13 cellular contexts compared by ENCODE assay signal in the genomic region with DNA sequence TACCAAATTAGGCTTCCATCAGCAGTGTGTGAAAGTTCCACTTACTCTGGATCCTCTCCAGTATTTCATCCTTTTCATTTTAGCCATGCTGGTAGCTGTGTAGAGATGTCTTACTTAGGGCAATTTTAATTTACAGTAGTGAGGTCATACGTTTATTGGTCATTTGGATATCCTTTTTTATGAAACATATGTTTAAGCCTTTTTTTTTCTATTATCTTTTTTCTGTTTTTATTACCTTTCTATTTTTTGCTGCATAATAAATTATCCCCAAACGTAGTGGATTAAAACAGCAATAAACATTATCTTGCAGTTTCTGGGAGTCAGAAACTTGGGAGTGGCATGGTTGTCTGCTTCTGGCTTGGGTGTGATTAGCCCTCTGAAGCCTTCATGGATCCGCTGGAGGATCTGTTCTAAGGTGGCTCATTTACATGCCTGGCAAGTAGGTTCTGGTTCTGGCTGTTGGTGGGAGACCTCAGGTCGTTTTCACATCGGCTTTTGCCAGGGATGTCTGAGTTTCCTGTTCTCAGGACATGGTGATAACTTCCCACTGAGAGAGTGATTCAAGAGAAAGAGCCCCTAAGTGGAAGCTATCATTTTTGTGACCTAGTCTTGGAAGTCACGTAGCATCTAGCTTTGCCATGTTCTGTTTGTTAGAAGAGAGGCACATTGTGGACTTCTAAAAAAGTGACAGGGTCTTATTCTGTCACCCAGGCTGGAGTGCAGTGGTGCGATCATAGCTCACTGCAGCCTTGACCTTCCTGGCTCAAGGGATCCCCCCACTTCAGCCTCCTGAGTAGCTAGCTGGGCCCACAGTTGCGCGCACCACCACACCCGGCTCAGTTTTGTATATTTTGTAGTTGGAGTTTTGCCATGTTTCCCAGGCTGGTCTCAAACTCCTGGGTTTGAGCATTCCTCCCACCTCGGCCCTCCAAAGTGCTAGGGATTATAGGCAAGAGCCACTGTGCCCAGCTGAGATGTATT. TPM values are rescaled to one million over a fixed set of nuclear protein-coding genes. Genes with fewer than 3 reads are reported as not detected.
A peak's percentile ranks its signal among the peaks of the same experiment; 100 is the strongest.
DNase-seq lines count a peak whose midpoint lies in the region; ATAC-seq and TF ChIP-seq lines count a peak whose summit lies in the region.
"Had no signal": no experiment of that assay in that cellular context is flagged by ENCODE, and none has a peak within 500 bp of the region (broad histone marks: within the 10 kb centered on the region; RNA-seq: fewer than 3 reads in every experiment).

No MANE protein-coding gene starts in this region.

- H3K79me2 ChIP-seq in OCI-LY7 (ENCODE audit: insufficient read depth, low read depth, low read length) = peaks cover 99% of the 10 kb centered on the region

- H3K27me3 ChIP-seq in cardiac muscle cell (no peaks in the 10 kb centered on the region), thyroid gland (no peaks in the 10 kb centered on the region), upper lobe of right lung (no peaks in the 10 kb centered on the region)

- DNase-seq in cardiac muscle cell (ENCODE audit: low read depth in 1 of 2, low spot score in 1 of 2) (no peak), Right ventricle myocardium inferior (ENCODE audit: missing footprints) (no peak), OCI-LY7 (ENCODE audit: low spot score) (no peak), immature natural killer cell (no peak), thyroid gland (peak; percentile 60 to 65), upper lobe of right lung (no peak), type B pancreatic cell (ENCODE audit: extremely low spot score, unreplicated experiment) (no peak)
- DNase-seq: activated CD4-positive, alpha-beta T cell treated with anti-CD3 and anti-CD28 coated beads, Interleukin-2, amount 50 U/mL, for 4 hours; amygdala; mammary epithelial cell; NCI-H1694 treated with DMSO at 0.1 percent for 48 hours; stimulated activated CD4-positive, alpha-beta T cell treated with anti-CD3 and anti-CD28 coated beads, Interleukin-4, amount 100 ng/mL, for 24 hours had no signal

- no peak overlapping the region for H3K4me3 ChIP-seq in cardiac muscle cell
- peak overlapping the region; percentile 17 for H3K4me3 ChIP-seq in OCI-LY7 (ENCODE audit: low read depth, low read length, poor library complexity, severe bottlenecking)
- H3K4me3 ChIP-seq in thyroid gland (replicated peaks in 1 of 3) = no peak overlapping the region
- no peak overlapping the region for H3K4me3 ChIP-seq in upper lobe of right lung

- peaks cover 0 to 1% (median 0%) of the 10 kb centered on the region in 3 donors for H3K27me3 Mint-ChIP-seq in immature natural killer cell (ENCODE audit: low read depth in 3 of 3)
- H3K27me3 Mint-ChIP-seq in type B pancreatic cell = no peaks in the 10 kb centered on the region

- POLR2A ChIA-PET in OCI-LY7 (lab: Charles Lee) = interaction anchor here (0.6 kb wide), 1 partner anchor 29 kb away, joined by 3 read pairs; no protein-coding TSS in a partner anchor

- CTCF ChIA-PET in OCI-LY7 (lab: Charles Lee; ENCODE audit: unreplicated experiment) = no interaction called here

- no peak for ATAC-seq in Right ventricle myocardium inferior
- ATAC-seq in upper lobe of right lung = no peak
- no peak for ATAC-seq in GM19452 (IDR thresholded peaks at IDR 0.05; ENCODE audit: unreplicated experiment)

- H2AFZ ChIP-seq in OCI-LY7 (ENCODE audit: low read length) = no peak overlapping the region

- intact Hi-C loops in Right ventricle myocardium inferior (cut with DNase I) = no loop called here
- intact Hi-C loops in OCI-LY7 (cut with micrococcal nuclease; ENCODE audit: unreplicated experiment) = loop anchor here (5.0 kb wide), 1 partner anchor 37 kb away; a partner anchor contains a TSS
- intact Hi-C loops in thyroid gland (cut with DNase I) = no loop called here
- intact Hi-C loops in upper lobe of right lung (cut with DNase I) = no loop called here

- H3K9me2 ChIP-seq in OCI-LY7 (ENCODE audit: insufficient read depth, low read length) = no peaks in the 10 kb centered on the region

- no peaks in the 10 kb centered on the region for H3K36me3 ChIP-seq in cardiac muscle cell
- no peaks in the 10 kb centered on the region for H3K36me3 ChIP-seq in OCI-LY7 (ENCODE audit: insufficient read depth, low read length)
- no peaks in the 10 kb centered on the region for H3K36me3 ChIP-seq in thyroid gland
- no peaks in the 10 kb centered on the region for H3K36me3 ChIP-seq in upper lobe of right lung

- 39% methylated on average over 10 to 11 of the region's 11 CpGs for WGBS in thyroid gland, 2 donors

- H3K27ac Mint-ChIP-seq in immature natural killer cell (peak overlapping the region; percentile 16 to 58 (median 30)), type B pancreatic cell (no peak overlapping the region)

- H3K9me3 Mint-ChIP-seq in immature natural killer cell (no peaks in the 10 kb centered on the region), type B pancreatic cell (no peaks in the 10 kb centered on the region)

- no TSS peak for BruUV-seq in OCI-LY7 (replicated peaks; lab: Mats Ljungman, UMichigan)

- TF ChIP-seq CTCF in cardiac muscle cell (IDR thresholded peaks at IDR 0.05; ENCODE audit: low read depth, low read length) (no peak), OCI-LY7 (conservative IDR thresholded peaks at IDR 0.05; ENCODE audit: low read length) (no peak), thyroid gland (IDR thresholded peaks at IDR 0.05) (no peak), upper lobe of right lung (IDR thresholded peaks at IDR 0.05) (no peak), type B pancreatic cell (conservative IDR thresholded peaks at IDR 0.05) (no peak)

- no peaks in the 10 kb centered on the region for H3K9me3 ChIP-seq in cardiac muscle cell (ENCODE audit: low read depth)
- H3K9me3 ChIP-seq in OCI-LY7 (ENCODE audit: low read length) = no peaks in the 10 kb centered on the region
- no peaks in the 10 kb centered on the region for H3K9me3 ChIP-seq in thyroid gland
- no peaks in the 10 kb centered on the region for H3K9me3 ChIP-seq in upper lobe of right lung

- no peak for TF ChIP-seq POLR2A in thyroid gland (IDR thresholded peaks at IDR 0.05)

- no peaks in the 10 kb centered on the region for H3K36me3 Mint-ChIP-seq in immature natural killer cell
- peaks cover 5% of the 10 kb centered on the region for H3K36me3 Mint-ChIP-seq in type B pancreatic cell

- H3K4me3 Mint-ChIP-seq in immature natural killer cell (peak overlapping the region in 3 of 5 donors; percentile 15 to 59 (median 31)), type B pancreatic cell (no peak overlapping the region)

- peak overlapping the region; percentile 45 for H3K27ac ChIP-seq in cardiac muscle cell
- no peak overlapping the region for H3K27ac ChIP-seq in OCI-LY7 (ENCODE audit: low read depth, low read length, poor library complexity, severe bottlenecking)
- H3K27ac ChIP-seq in thyroid gland = peak overlapping the region; percentile 6 to 41 (median 37)
- H3K27ac ChIP-seq in upper lobe of right lung = no peak overlapping the region

- H4K20me1 ChIP-seq in OCI-LY7 (ENCODE audit: insufficient read depth, low read length) = peaks cover 38% of the 10 kb centered on the region

- H3K4me1 ChIP-seq in cardiac muscle cell (ENCODE audit: low read depth) = peaks cover 41% of the 10 kb centered on the region
- peaks cover 56% of the 10 kb centered on the region for H3K4me1 ChIP-seq in OCI-LY7 (ENCODE audit: insufficient read depth, low read length, poor library complexity, severe bottlenecking)
- H3K4me1 ChIP-seq in thyroid gland = peaks cover 82 to 89% of the 10 kb centered on the region in 2 donors
- H3K4me1 ChIP-seq in upper lobe of right lung = peaks cover 69% of the 10 kb centered on the region

- peak overlapping the region; percentile 60 for H3K4me2 ChIP-seq in OCI-LY7 (ENCODE audit: low read length)

- H3K4me1 Mint-ChIP-seq in immature natural killer cell = peaks cover 87 to 94% of the 10 kb centered on the region in 2 donors
- H3K4me1 Mint-ChIP-seq in type B pancreatic cell (ENCODE audit: unreplicated experiment) = peaks cover 48% of the 10 kb centered on the region

RNA-seq across cellular contexts. Expression of a gene that starts 38.6 kb away (rescaled TPM):
- 83.2 and 118 TPM in 2 replicates for total RNA-seq in cardiac muscle cell
- 41.9 and 57.7 TPM in 2 replicates for polyA plus RNA-seq in cardiac muscle cell
- 83.5 TPM for total RNA-seq in Right ventricle myocardium inferior
- 151 and 166 TPM in 2 replicates for total RNA-seq in OCI-LY7 (2014; rRNA removed; shearing (Covaris generic))
- total RNA-seq in OCI-LY7 (2022) = 122 and 132 TPM in 2 replicates
- polyA plus RNA-seq in immature natural killer cell = 10 to 100 TPM; 18.2 to 48.4 (median 29.8) TPM
- 100 to 1,000 TPM; 238 to 334 (median 268) TPM for total RNA-seq in thyroid gland
- 93.2 TPM for total RNA-seq in upper lobe of right lung
- 102 and 104 TPM in 2 replicates for total RNA-seq in type B pancreatic cell (ENCODE audit: low replicate concordance)

Comparison
In these comparisons a context has a peak if more than half of its experiments do, and no peak if none do; other contexts are left out.
1. DNase-seq: peak in thyroid gland (2 of 2); none in cardiac muscle cell (0 of 2), Right ventricle myocardium inferior (single experiment), OCI-LY7 (single experiment), immature natural killer cell (0 of 3), upper lobe of right lung (single experiment) and type B pancreatic cell (single experiment).
2. H3K27ac ChIP-seq: peak in cardiac muscle cell (single experiment) and thyroid gland (3 of 3); none in OCI-LY7 (single experiment) and upper lobe of right lung (single experiment).